Comparison of ENCODE assay signal across 8 cellular contexts in the genomic region with DNA sequence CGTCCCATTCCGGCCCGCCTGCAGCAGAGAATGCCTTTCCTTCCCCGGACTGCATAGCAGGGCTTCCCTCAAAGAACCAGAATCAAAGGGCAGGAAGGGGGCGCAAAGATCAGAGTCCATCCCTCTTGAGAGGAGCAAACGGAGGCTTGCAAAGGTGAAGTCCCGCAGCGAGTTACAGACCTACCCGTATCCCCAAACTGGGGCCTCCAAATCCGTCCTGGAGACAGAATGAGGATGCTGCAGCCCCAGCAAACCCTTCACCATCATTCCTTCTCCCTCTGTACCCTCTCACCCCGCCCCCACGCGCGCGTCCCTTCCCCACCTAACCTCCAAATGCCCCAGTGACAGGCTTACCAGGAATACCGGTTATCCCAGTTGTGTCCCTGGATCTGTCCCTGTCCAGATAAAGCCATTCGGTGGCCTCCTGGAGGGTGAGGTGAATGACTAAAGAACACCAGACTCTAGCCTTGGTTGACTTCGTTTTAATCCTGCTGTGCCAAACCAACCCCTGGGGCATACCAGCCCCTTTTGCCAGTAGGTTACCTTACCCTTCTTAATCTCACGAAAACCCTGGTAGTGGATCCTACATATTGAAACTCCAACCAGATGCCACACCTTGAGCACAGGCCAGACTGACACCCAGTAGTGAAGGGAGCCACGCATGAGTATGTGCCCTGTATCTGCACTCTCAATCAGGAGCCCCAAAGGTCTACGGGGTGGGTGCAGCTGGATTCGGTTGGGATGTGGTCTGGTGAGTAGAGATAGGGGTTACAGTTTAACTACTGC. TPM values are rescaled to one million over a fixed set of nuclear protein-coding genes. Genes with fewer than 3 reads are reported as not detected.
DNase-seq lines count a peak whose midpoint lies in the region; ATAC-seq and TF ChIP-seq lines count a peak whose summit lies in the region.

No MANE protein-coding gene starts in this region.

- no peak overlapping the region for H3K27ac Mint-ChIP-seq in activated T-helper 2 cell treated with anti-CD3 and anti-CD28 coated beads, Interferon-gamma antibody, Interleukin-2, Interleukin-4, amounts not matched to agents 10 μg/mL and 5 μg/mL and 100 μg/mL, durations not matched to agents 14 hours and 24 hours and 36 hours

- peaks cover 39% of the 10 kb centered on the region for H3K27me3 Mint-ChIP-seq in activated T-helper 2 cell treated with anti-CD3 and anti-CD28 coated beads, Interferon-gamma antibody, Interleukin-2, Interleukin-4, amounts not matched to agents 10 μg/mL and 5 μg/mL and 100 μg/mL, durations not matched to agents 14 hours and 24 hours and 36 hours (ENCODE audit: low read depth)

- H3K4me3 ChIP-seq in right atrium auricular region (peak overlapping the region; percentile 61 to 71), sigmoid colon (peak overlapping the region; percentile 58 to 73 (median 64))

- H3K36me3 Mint-ChIP-seq in activated T-helper 2 cell treated with anti-CD3 and anti-CD28 coated beads, Interferon-gamma antibody, Interleukin-2, Interleukin-4, amounts not matched to agents 10 μg/mL and 5 μg/mL and 100 μg/mL, durations not matched to agents 14 hours and 24 hours and 36 hours (ENCODE audit: low read depth), result no peaks in the 10 kb centered on the region

- H3K27ac ChIP-seq in right atrium auricular region, result peak overlapping the region; percentile 90 to 98
- H3K27ac ChIP-seq in sigmoid colon, result peak overlapping the region; percentile 83 to 93 (median 86)

- H3K27me3 ChIP-seq in right atrium auricular region, result no peaks in the 10 kb centered on the region
- H3K27me3 ChIP-seq in sigmoid colon, result no peaks in the 10 kb centered on the region

- DNase-seq in COLO668 (lab: John Stamatoyannopoulos, UW; ENCODE audit: unreplicated experiment) (peak; percentile 30), right atrium auricular region (ENCODE audit: low spot score) (no peak), sigmoid colon (peak; percentile 70)
- DNase-seq in activated T-helper 2 cell treated with anti-CD3 and anti-CD28 coated beads, Interferon-gamma antibody, Interleukin-2, Interleukin-4, amounts not matched to agents 10 μg/mL and 5 μg/mL and 100 μg/mL, durations not matched to agents 14 hours and 24 hours and 36 hours (ENCODE audit: low spot score), result no peak
- DNase-seq in stimulated activated naive CD4-positive, alpha-beta T cell treated with Interleukin-2 at 50 U/mL for 16 hours (lab: John Stamatoyannopoulos, UW), result no peak

- no peaks in the 10 kb centered on the region for H3K9me3 ChIP-seq in right atrium auricular region
- no peaks in the 10 kb centered on the region for H3K9me3 ChIP-seq in sigmoid colon

- H3K9me3 Mint-ChIP-seq in activated T-helper 2 cell treated with anti-CD3 and anti-CD28 coated beads, Interferon-gamma antibody, Interleukin-2, Interleukin-4, amounts not matched to agents 10 μg/mL and 5 μg/mL and 100 μg/mL, durations not matched to agents 14 hours and 24 hours and 36 hours, result no peaks in the 10 kb centered on the region

- intact Hi-C loops in activated T-helper 2 cell treated with anti-CD3 and anti-CD28 coated beads, Interferon-gamma antibody, Interleukin-2, Interleukin-4, amounts not matched to agents 10 μg/mL and 5 μg/mL and 100 μg/mL, durations not matched to agents 14 hours and 24 hours and 36 hours (cut with micrococcal nuclease), result loop anchor here (5.0 kb wide), 1 partner anchor 139 kb away; the partner anchor contains the start of gene WDR75
- intact Hi-C loops in sigmoid colon (cut with DNase I), result loop anchor here (5.0 kb wide), 2 partner anchors 114 to 139 kb away; partner anchors contain the start of gene WDR75

- peak overlapping the region; percentile 66 for H3K4me3 Mint-ChIP-seq in activated T-helper 2 cell treated with anti-CD3 and anti-CD28 coated beads, Interferon-gamma antibody, Interleukin-2, Interleukin-4, amounts not matched to agents 10 μg/mL and 5 μg/mL and 100 μg/mL, durations not matched to agents 14 hours and 24 hours and 36 hours (ENCODE audit: low read depth)

- no peak for TF ChIP-seq EP300 in sigmoid colon (IDR thresholded peaks at IDR 0.05)

- H3K36me3 ChIP-seq in right atrium auricular region (no peaks in the 10 kb centered on the region), sigmoid colon (no peaks in the 10 kb centered on the region)

- TF ChIP-seq POLR2A in sigmoid colon (IDR thresholded peaks at IDR 0.05), result no peak

- WGBS in sigmoid colon, 2 donors, result 21 to 25% methylated on average over 22 of the region's 22 CpGs

- no peak for TF ChIP-seq CTCF in right atrium auricular region (IDR thresholded peaks at IDR 0.05)
- TF ChIP-seq CTCF in sigmoid colon (IDR thresholded peaks at IDR 0.05), result no peak

- peak; percentile 19 for ATAC-seq in HG03354 (IDR thresholded peaks at IDR 0.05; ENCODE audit: poor library complexity, severe bottlenecking, unreplicated experiment)
- no peak for ATAC-seq in HG03460 (IDR thresholded peaks at IDR 0.05; ENCODE audit: unreplicated experiment)
- ATAC-seq in HG02759 (IDR thresholded peaks at IDR 0.05; ENCODE audit: unreplicated experiment), result no peak

- peaks cover 0 to 43% of the 10 kb centered on the region in 2 donors for H3K4me1 ChIP-seq in right atrium auricular region
- peaks cover 0 to 24% (median 7%) of the 10 kb centered on the region in 4 donors for H3K4me1 ChIP-seq in sigmoid colon

- H3K4me1 Mint-ChIP-seq in activated T-helper 2 cell treated with anti-CD3 and anti-CD28 coated beads, Interferon-gamma antibody, Interleukin-2, Interleukin-4, amounts not matched to agents 10 μg/mL and 5 μg/mL and 100 μg/mL, durations not matched to agents 14 hours and 24 hours and 36 hours (ENCODE audit: low read depth), result peaks cover 21% of the 10 kb centered on the region

RNA-seq across cellular contexts. Expression of gene SLC40A1, which starts 1.0 kb away (rescaled TPM):
- total RNA-seq in activated T-helper 2 cell treated with anti-CD3 and anti-CD28 coated beads, Interferon-gamma antibody, Interleukin-2, Interleukin-4, amounts not matched to agents 10 μg/mL and 5 μg/mL and 100 μg/mL, durations not matched to agents 14 hours and 24 hours and 36 hours, result 1.8 and 2.4 TPM in 2 replicates
- total RNA-seq in right atrium auricular region, result 100 to 1,000 TPM in 1 of 2 donors, 10 to 100 TPM in 1; 57.7 to 132 TPM
- 10 to 100 TPM; 34.9 to 52.1 (median 46.9) TPM for total RNA-seq in sigmoid colon
- 100 to 1,000 TPM in 2 of 3 donors, 10 to 100 TPM in 1; 87.3 to 280 (median 216) TPM for polyA plus RNA-seq in sigmoid colon

Comparison
In these comparisons a context has a peak if more than half of its experiments do, and no peak if none do; other contexts are left out.
1. DNase-seq: peak in COLO668 (single experiment) and sigmoid colon (single experiment); none in activated T-helper 2 cell treated with anti-CD3 and anti-CD28 coated beads, Interferon-gamma antibody, Interleukin-2, Interleukin-4, amounts not matched to agents 10 μg/mL and 5 μg/mL and 100 μg/mL, durations not matched to agents 14 hours and 24 hours and 36 hours (single experiment), right atrium auricular region (single experiment) and stimulated activated naive CD4-positive, alpha-beta T cell treated with Interleukin-2 at 50 U/mL for 16 hours (single experiment).
2. RNA of gene SLC40A1, which starts 1.0 kb away (total RNA-seq): 57.7 to 132 TPM in right atrium auricular region and 34.9 to 52.1 TPM in sigmoid colon; 1.8 to 2.4 TPM in activated T-helper 2 cell treated with anti-CD3 and anti-CD28 coated beads, Interferon-gamma antibody, Interleukin-2, Interleukin-4, amounts not matched to agents 10 μg/mL and 5 μg/mL and 100 μg/mL, durations not matched to agents 14 hours and 24 hours and 36 hours; every median in the first group is over 10 times any median in the second.